In the genomic region with DNA sequence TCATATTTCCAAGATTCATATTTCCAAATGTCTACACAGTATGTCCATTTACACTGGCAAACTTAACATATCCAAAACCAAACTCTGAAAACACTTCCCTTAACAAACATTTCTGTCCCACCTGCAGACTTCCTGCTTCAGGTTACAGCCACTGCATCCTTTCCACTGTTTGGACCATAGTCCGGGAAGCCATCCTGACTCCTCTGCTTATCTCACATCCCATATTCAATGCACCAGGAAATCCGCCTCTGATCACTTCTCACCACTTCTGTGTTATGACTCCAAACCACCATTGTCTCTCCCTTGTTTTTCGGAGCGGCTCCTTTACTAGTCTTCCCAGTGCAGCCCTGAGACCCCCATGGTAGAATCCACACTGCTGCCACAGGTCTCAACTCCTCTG, we compare ENCODE assay signal across 24 cellular contexts.
"Had no signal": no experiment of that assay in that cellular context is flagged by ENCODE, and none has a peak within 500 bp of the region (broad histone marks: within the 10 kb centered on the region; RNA-seq: fewer than 3 reads in every experiment).

No MANE protein-coding gene starts in this region.

- H3K36me3 ChIP-seq: breast epithelium had no signal

- H3K4me1 Mint-ChIP-seq: activated naive CD4-positive, alpha-beta T cell treated with anti-CD3 and anti-CD28 coated beads, Interleukin-2, amount 50 U/mL, for 24 hours; T-cell; WTC11 had no signal

- H3K27ac Mint-ChIP-seq: activated CD4-positive, alpha-beta memory T cell treated with anti-CD3 and anti-CD28 coated beads for 36 hours; activated naive CD4-positive, alpha-beta T cell treated with anti-CD3 and anti-CD28 coated beads, Interleukin-2, amount 50 U/mL, for 24 hours; activated T-cell treated with anti-CD3 and anti-CD28 coated beads, Interleukin-2, amount 50 U/mL, for 72 hours; T-cell; WTC11 had no signal

- H3K4me3 ChIP-seq: breast epithelium, SK-N-MC had no signal

- H3K27ac ChIP-seq: breast epithelium, SK-N-MC had no signal

- ATAC-seq: activated T-cell treated with anti-CD3 and anti-CD28 coated beads, Interleukin-2, amount 50 U/mL, for 72 hours; Panc1; Right ventricle myocardium inferior; T-cell; WTC11 had no signal

- H3K4me3 Mint-ChIP-seq: activated CD4-positive, alpha-beta memory T cell treated with anti-CD3 and anti-CD28 coated beads for 36 hours; activated naive CD4-positive, alpha-beta T cell treated with anti-CD3 and anti-CD28 coated beads, Interleukin-2, amount 50 U/mL, for 24 hours; activated T-cell treated with anti-CD3 and anti-CD28 coated beads, Interleukin-2, amount 50 U/mL, for 72 hours; T-cell; WTC11 had no signal

- H3K9me3 ChIP-seq: breast epithelium had no signal

- DNase-seq: activated CD4-positive, alpha-beta memory T cell treated with anti-CD3 and anti-CD28 coated beads for 36 hours; activated CD4-positive, alpha-beta T cell treated with anti-CD3 and anti-CD28 coated beads for 48 hours; activated CD4-positive, CD25-positive, alpha-beta regulatory T cell treated with anti-CD3 and anti-CD28 coated beads, Interleukin-2, amount 50 U/mL, for 72 hours; activated CD8-positive, alpha-beta memory T cell treated with anti-CD3 and anti-CD28 coated beads, Interleukin-2, amount 50 U/mL, for 4 hours; activated effector memory CD4-positive, alpha-beta T cell treated with Interleukin-2 at 50 U/mL for 16 hours; activated naive CD4-positive, alpha-beta T cell; activated T-cell treated with anti-CD3 and anti-CD28 coated beads, Interleukin-2, amount 50 U/mL, for 72 hours; caudate nucleus; IMR-90; KG1; NCI-H1048; NCI-H1930; NCI-H510A treated with DMSO at 0.1 percent for 48 hours; NCI-H69; NK-92 treated with Interleukin-12 subunit alpha and Interleukin-12 subunit beta, amount 100 ng/mL, for 24 hours; OCI-M1; RPMI8226; T-cell had no signal

- H3K27me3 ChIP-seq: breast epithelium had no signal

- H3K27me3 Mint-ChIP-seq: activated CD4-positive, alpha-beta memory T cell treated with anti-CD3 and anti-CD28 coated beads for 36 hours; activated naive CD4-positive, alpha-beta T cell treated with anti-CD3 and anti-CD28 coated beads, Interleukin-2, amount 50 U/mL, for 24 hours; T-cell had no signal

- H3K9me3 Mint-ChIP-seq: activated CD4-positive, alpha-beta memory T cell treated with anti-CD3 and anti-CD28 coated beads for 36 hours; activated naive CD4-positive, alpha-beta T cell treated with anti-CD3 and anti-CD28 coated beads, Interleukin-2, amount 50 U/mL, for 24 hours; activated T-cell treated with anti-CD3 and anti-CD28 coated beads, Interleukin-2, amount 50 U/mL, for 72 hours; T-cell; WTC11 had no signal

- H3K4me1 ChIP-seq: breast epithelium had no signal
